In genomic region chr7:29406366-29406765, GRCh38 we compare ENCODE assay signal across 16 cellular contexts.
DNase-seq lines count a peak whose midpoint lies in the region; ATAC-seq, FAIRE-seq and TF ChIP-seq lines count a peak whose summit lies in the region.
"Had no signal": no experiment of that assay in that cellular context is flagged by ENCODE, and none has a peak within 500 bp of the region (broad histone marks: within the 10 kb centered on the region; RNA-seq: fewer than 3 reads in every experiment).

No MANE protein-coding gene starts in this region.

- no peaks in the 10 kb centered on the region for H3K36me3 ChIP-seq in A673 (ENCODE audit: insufficient read depth, low read length, poor library complexity, severe bottlenecking)
- no peaks in the 10 kb centered on the region for H3K36me3 ChIP-seq in H1 (ENCODE audit: control insufficient read depth in 2 of 4, insufficient read depth in 4 of 4, low read length in 3 of 4)
- peaks cover 0 to 5% (median 2%) of the 10 kb centered on the region in 4 donors for H3K36me3 ChIP-seq in liver (ENCODE audit: control insufficient read depth in 4 of 4, insufficient read depth in 3 of 4, low read depth in 1 of 4, low read length in 3 of 4)
- no peaks in the 10 kb centered on the region for H3K36me3 ChIP-seq in Karpas-422 (ENCODE audit: insufficient read depth, low read length)
- H3K36me3 ChIP-seq in upper lobe of right lung = no peaks in the 10 kb centered on the region
- H3K36me3 ChIP-seq: BLaER1 treated with 17β-estradiol and CSF1 and Interleukin-3, amounts not matched to agents 10 nM and 100 nM had no signal

- H3K9me3 ChIP-seq in A673 (ENCODE audit: low read depth, low read length, poor library complexity, severe bottlenecking) (no peaks in the 10 kb centered on the region), H1 (ENCODE audit: insufficient read depth in 2 of 2, low read depth in 1 of 2, low read length in 1 of 2) (no peaks in the 10 kb centered on the region), liver (ENCODE audit: control insufficient read depth in 4 of 4, low read length in 3 of 4) (no peaks in the 10 kb centered on the region), Karpas-422 (ENCODE audit: low read length) (no peaks in the 10 kb centered on the region), upper lobe of right lung (no peaks in the 10 kb centered on the region)
- H3K9me3 ChIP-seq: BLaER1 treated with 17β-estradiol and CSF1 and Interleukin-3, amounts not matched to agents 10 nM and 100 nM had no signal

- H3K79me1 ChIP-seq in H1 (ENCODE audit: low read depth, low read length) = no peaks in the 10 kb centered on the region

- H2BK5ac ChIP-seq in H1 (ENCODE audit: low read depth, low read length) = no peak overlapping the region

- H3K4me2 ChIP-seq in H1 (ENCODE audit: insufficient read depth in 1 of 2, low read depth in 2 of 2, low read length in 2 of 2) = no peak overlapping the region
- no peak overlapping the region for H3K4me2 ChIP-seq in Karpas-422 (ENCODE audit: low read depth, low read length, poor library complexity, severe bottlenecking)

- H3K27ac ChIP-seq in A673 (ENCODE audit: low read depth, low read length, poor library complexity, severe bottlenecking) (peak overlapping the region; percentile 35), H1 (ENCODE audit: low read depth, low read length) (no peak overlapping the region), liver (ENCODE audit: low read depth in 1 of 2, low read length in 2 of 2) (peak overlapping the region; percentile 56 to 57), Karpas-422 (ENCODE audit: low read length) (no peak overlapping the region), upper lobe of right lung (no peak overlapping the region)
- H3K27ac ChIP-seq: BLaER1 treated with 17β-estradiol and CSF1 and Interleukin-3, amounts not matched to agents 10 nM and 100 nM; HL-60 had no signal

- no TSS peak for BruUV-seq in A673 (replicated peaks; lab: Mats Ljungman, UMichigan)

- no peak overlapping the region for H2AK5ac ChIP-seq in H1 (ENCODE audit: low read depth, low read length)

- ATAC-seq in upper lobe of right lung = no peak
- ATAC-seq: CD8-positive, alpha-beta T cell had no signal

- no peak overlapping the region for H3K56ac ChIP-seq in H1 (replicated peaks; ENCODE audit: insufficient read length, low read depth, low read length)

- in situ Hi-C loops in KBM-7 (cut with MboI; ENCODE audit: low pct_unique_long_range_greater_than_20kb, low sequenced_read_pairs) = loop anchor here (25.0 kb wide), 1 partner anchor 494 kb away; no protein-coding TSS in a partner anchor

- no peak for TF ChIP-seq RAD21 in H1 (IDR thresholded peaks at IDR 0.05 in 1 of 2, conservative IDR thresholded peaks at IDR 0.05 in 1 of 2; ENCODE audit: low read depth in 2 of 2, low read length in 2 of 2)
- TF ChIP-seq RAD21 in liver (IDR thresholded peaks at IDR 0.05) = no peak

- FAIRE-seq in H1 (lab: Jason Lieb, UNC) (no peak), urothelium cell line (lab: Jason Lieb, UNC) (peak; percentile 9)
- FAIRE-seq: HTR-8/SVneo had no signal

- TF ChIP-seq EP300 in H1 (IDR thresholded peaks at IDR 0.05; ENCODE audit: borderline replicate concordance in 1 of 2, low read depth in 2 of 2, low read length in 2 of 2) = no peak

- H3K27me3 ChIP-seq in A673 (replicated peaks; ENCODE audit: insufficient read depth, low read depth, low read length, poor library complexity) = no peaks in the 10 kb centered on the region
- H3K27me3 ChIP-seq in H1 (replicated peaks in 1 of 4; ENCODE audit: control insufficient read depth in 3 of 4, extremely low read depth in 1 of 4, insufficient read depth in 3 of 4, low read length in 3 of 4) = no peaks in the 10 kb centered on the region
- no peaks in the 10 kb centered on the region for H3K27me3 ChIP-seq in liver (ENCODE audit: control insufficient read depth in 4 of 4, insufficient read depth in 4 of 4, low read length in 3 of 4)
- no peaks in the 10 kb centered on the region; the same call in 1 of the 2 replicates for H3K27me3 ChIP-seq in Karpas-422 (ENCODE audit: low read length)
- H3K27me3 ChIP-seq in upper lobe of right lung = no peaks in the 10 kb centered on the region
- H3K27me3 ChIP-seq: BLaER1 treated with 17β-estradiol and CSF1 and Interleukin-3, amounts not matched to agents 10 nM and 100 nM had no signal

- H3K4me3 ChIP-seq in A673 (ENCODE audit: low read depth, low read length, poor library complexity, severe bottlenecking) (no peak overlapping the region), H1 (ENCODE audit: extremely low read depth in 1 of 4, insufficient read depth in 2 of 4, low read depth in 3 of 4, low read length in 4 of 4) (no peak overlapping the region), liver (ENCODE audit: low read depth in 1 of 3, low read length in 3 of 3) (no peak overlapping the region), Karpas-422 (ENCODE audit: low read length) (no peak overlapping the region), upper lobe of right lung (no peak overlapping the region)
- H3K4me3 ChIP-seq: BLaER1 treated with 17β-estradiol and CSF1 and Interleukin-3, amounts not matched to agents 10 nM and 100 nM had no signal

- TF ChIP-seq POLR2A in H1 (IDR thresholded peaks at IDR 0.05; ENCODE audit: control extremely low read depth in 1 of 2, low read depth in 2 of 2, low read length in 2 of 2) = no peak

- 94% methylated on average over 6 of the region's 6 CpGs; no CpG with 5 or more reads in 1 of the 2 experiments for WGBS in H1 (ENCODE audit: extremely low coverage in 1 of 2, insufficient coverage in 1 of 2, insufficient read length in 1 of 2, insufficient replicate concordance in 2 of 2, low coverage in 1 of 2, low lambda C conversion rate in 2 of 2, missing lambda C conversion rate in 1 of 2), 2 experiments
- 89% methylated on average over 6 of the region's 6 CpGs for WGBS in liver

- H3K23me2 ChIP-seq in H1 (ENCODE audit: low read depth, low read length) = no peaks in the 10 kb centered on the region; the same call in 1 of the 2 replicates

- H2BK120ac ChIP-seq in H1 (replicated peaks; ENCODE audit: low read depth, low read length) = no peak overlapping the region

- H3K9ac ChIP-seq in H1 (replicated peaks in 1 of 4; ENCODE audit: extremely low read depth in 1 of 4, low read depth in 3 of 4, low read length in 3 of 4) (no peak overlapping the region), liver (ENCODE audit: low read depth in 1 of 2, low read length in 2 of 2) (no peak overlapping the region), Karpas-422 (ENCODE audit: low read length) (no peak overlapping the region)
- H3K9ac ChIP-seq: BLaER1 treated with 17β-estradiol and CSF1 and Interleukin-3, amounts not matched to agents 10 nM and 100 nM had no signal

- no peak overlapping the region for H4K8ac ChIP-seq in H1 (ENCODE audit: extremely low read depth, insufficient read depth, low read length)

- peaks cover 35% of the 10 kb centered on the region for H3K4me1 ChIP-seq in A673 (ENCODE audit: insufficient read depth, low read length, poor library complexity, severe bottlenecking)
- peaks cover 2 to 11% (median 6%) of the 10 kb centered on the region in 4 experiments; a peak in 4 of 7 replicates for H3K4me1 ChIP-seq in H1 (replicated peaks in 1 of 4; ENCODE audit: control insufficient read depth in 3 of 4, insufficient read depth in 4 of 4, low read length in 3 of 4)
- H3K4me1 ChIP-seq in liver (ENCODE audit: control insufficient read depth in 4 of 4, insufficient read depth in 4 of 4, low read length in 3 of 4) = peaks cover 2 to 13% (median 7%) of the 10 kb centered on the region in 4 donors
- peaks cover 17% of the 10 kb centered on the region for H3K4me1 ChIP-seq in Karpas-422 (ENCODE audit: low read length)
- H3K4me1 ChIP-seq in upper lobe of right lung = no peaks in the 10 kb centered on the region

- H3K18ac ChIP-seq in H1 (ENCODE audit: extremely low read depth, low read length) = no peak overlapping the region

- TF ChIP-seq CTCF in A673 (conservative IDR thresholded peaks at IDR 0.05; ENCODE audit: low read depth, low read length) (no peak), H1 (IDR thresholded peaks at IDR 0.05; ENCODE audit: control extremely low read depth in 1 of 3, insufficient read depth in 1 of 3, low read depth in 1 of 3, low read length in 3 of 3) (no peak), liver (IDR thresholded peaks at IDR 0.05; ENCODE audit: low read depth, low read length, missing input control) (no peak), upper lobe of right lung (IDR thresholded peaks at IDR 0.05) (no peak)

- intact Hi-C loops in A673 (cut with micrococcal nuclease; ENCODE audit: unreplicated experiment) = no loop called here
- intact Hi-C loops in upper lobe of right lung (cut with DNase I) = loop anchor here (5.0 to 10.0 kb wide), 2 partner anchors 222 to 484 kb away; no protein-coding TSS in a partner anchor

- H3K4ac ChIP-seq in H1 (replicated peaks; ENCODE audit: insufficient read length, low read depth, low read length) = no peak overlapping the region

- H3K23ac ChIP-seq in H1 (ENCODE audit: insufficient read length) = no peak overlapping the region

- CTCF ChIA-PET in A673 (lab: Charles Lee) = interaction anchor here (1.7 kb wide), 1 partner anchor 300 kb away, joined by 5 read pairs; no protein-coding TSS in a partner anchor
- CTCF ChIA-PET in H1 (lab: Charles Lee; ENCODE audit: partially characterized antibody) = interaction anchor here (0.6 to 9.5 kb wide), 18 partner anchors 9 to 482 kb away, joined by 3 to 155 read pairs (median 4); partner anchors contain the start of genes CPVL and TRIL

- DNase-seq in A673 (ENCODE audit: low spot score) = no peak
- no peak for DNase-seq in H1 (ENCODE audit: low read depth in 1 of 2, low spot score in 2 of 2)
- no peak for DNase-seq in urothelium cell line (ENCODE audit: low spot score)
- no peak for DNase-seq in Karpas-422
- DNase-seq in upper lobe of right lung = no peak
- DNase-seq in KBM-7 = no peak
- DNase-seq: 8988T; Calu3; CD8-positive, alpha-beta T cell; DMS79 treated with DMSO at 0.1 percent for 48 hours; GF-D8; HCEC 1CT had no signal

- no peak overlapping the region for H2BK12ac ChIP-seq in H1 (ENCODE audit: low read depth, low read length)

- H3K79me2 ChIP-seq in H1 (ENCODE audit: control insufficient read depth in 1 of 2, insufficient read depth in 2 of 2, low read length in 2 of 2) (no peaks in the 10 kb centered on the region), Karpas-422 (ENCODE audit: low read length) (no peaks in the 10 kb centered on the region)

- POLR2A ChIA-PET in A673 (lab: Charles Lee; ENCODE audit: low non-redundant PET) = no interaction called here
- POLR2A ChIA-PET in H1 (lab: Charles Lee; ENCODE audit: partially characterized antibody) = no interaction called here

- no peak overlapping the region for H4K91ac ChIP-seq in H1 (replicated peaks; ENCODE audit: insufficient read length, low read length)

- H2AFZ ChIP-seq in H1 (ENCODE audit: low read length) (no peak overlapping the region), Karpas-422 (ENCODE audit: low read length) (no peak overlapping the region)

- peak overlapping the region; percentile 5; the same call in 1 of the 2 replicates for H2BK15ac ChIP-seq in H1 (ENCODE audit: low read length)

- H2BK20ac ChIP-seq in H1 (ENCODE audit: low read length) = no peak overlapping the region

- H4K5ac ChIP-seq in H1 (ENCODE audit: insufficient read length, low read depth, low read length) = no peak overlapping the region

- H4K20me1 ChIP-seq in H1 (replicated peaks in 1 of 2; ENCODE audit: control insufficient read depth in 1 of 2, insufficient read depth in 2 of 2, low read length in 2 of 2) = no peaks in the 10 kb centered on the region
- H4K20me1 ChIP-seq in Karpas-422 (ENCODE audit: insufficient read depth, low read depth, low read length) = no peaks in the 10 kb centered on the region
- H4K20me1 ChIP-seq: BLaER1 treated with 17β-estradiol and CSF1 and Interleukin-3, amounts not matched to agents 10 nM and 100 nM had no signal

- no peaks in the 10 kb centered on the region for H3K9me2 ChIP-seq in Karpas-422 (replicated peaks; ENCODE audit: insufficient read depth, low read length)

- no peak overlapping the region for H3K14ac ChIP-seq in H1 (ENCODE audit: insufficient read length)

Comparison
In these comparisons a context has a peak if more than half of its experiments do, and no peak if none do; other contexts are left out.
1. H3K27ac ChIP-seq: peak in A673 (single experiment) and liver (2 of 2); none in H1 (single experiment), Karpas-422 (single experiment) and upper lobe of right lung (single experiment).